10 cellular contexts compared by ENCODE assay signal in the genomic region with DNA sequence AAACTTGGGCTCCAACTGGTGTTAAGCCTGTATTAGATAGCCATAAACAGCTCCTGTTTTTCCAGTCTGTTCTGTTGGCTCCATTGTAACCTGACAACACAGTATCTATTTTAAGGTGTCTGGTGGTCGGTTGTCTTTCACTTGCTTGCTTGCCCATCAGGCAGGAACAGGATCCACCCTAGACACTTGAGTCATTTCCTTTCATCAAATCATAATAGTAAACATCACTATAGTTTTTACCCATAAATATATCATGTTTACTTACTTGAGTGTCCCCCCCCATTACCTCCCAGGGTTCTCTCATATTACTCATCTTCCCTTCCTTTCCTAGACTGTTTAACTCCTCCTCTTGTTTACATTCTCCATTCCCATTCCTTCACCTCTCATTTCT. TPM values are rescaled to one million over a fixed set of nuclear protein-coding genes. Genes with fewer than 3 reads are reported as not detected.
DNase-seq lines count a peak whose midpoint lies in the region; ATAC-seq and TF ChIP-seq lines count a peak whose summit lies in the region.
"Had no signal": no experiment of that assay in that cellular context is flagged by ENCODE, and none has a peak within 500 bp of the region (broad histone marks: within the 10 kb centered on the region; RNA-seq: fewer than 3 reads in every experiment).

No MANE protein-coding gene starts in this region.

- H3K36me3 Mint-ChIP-seq in progenitor cell of endocrine pancreas (ENCODE audit: insufficient read depth): peaks cover 2% of the 10 kb centered on the region

- ATAC-seq in PC-3: peak; percentile 34
- ATAC-seq in GM21717 (IDR thresholded peaks at IDR 0.05; ENCODE audit: unreplicated experiment): no peak
- ATAC-seq: left colon had no signal

- peaks cover 36% of the 10 kb centered on the region for H4K20me1 ChIP-seq in PC-3 (ENCODE audit: low read length)

- POLR2A ChIA-PET in PC-3 (lab: Charles Lee; ENCODE audit: unreplicated experiment): no interaction called here

- no peak for TF ChIP-seq CTCF in GM12865 (IDR thresholded peaks at IDR 0.05; ENCODE audit: insufficient read depth, low read depth, low read length, missing control alignments)
- TF ChIP-seq CTCF in PC-3 (conservative IDR thresholded peaks at IDR 0.05; ENCODE audit: low read depth, low read length): no peak
- TF ChIP-seq CTCF in epithelial cell of esophagus (IDR thresholded peaks at IDR 0.05; ENCODE audit: insufficient read depth, low read depth, low read length, missing control alignments): no peak
- TF ChIP-seq CTCF in progenitor cell of endocrine pancreas (IDR thresholded peaks at IDR 0.05; ENCODE audit: unreplicated experiment): no peak

- intact Hi-C loops in PC-3 (cut with micrococcal nuclease): no loop called here

- H3K4me3 Mint-ChIP-seq in progenitor cell of endocrine pancreas (ENCODE audit: low read depth): peak overlapping the region; percentile 40

- H3K27ac ChIP-seq in PC-3 (ENCODE audit: low read length): peak overlapping the region; percentile 76
- H3K27ac ChIP-seq: WERI-Rb-1 had no signal

- H3K27me3 ChIP-seq in PC-3 (ENCODE audit: low read length): no peaks in the 10 kb centered on the region

- CTCF ChIA-PET in PC-3 (lab: Charles Lee): interaction anchor here (0.5 kb wide), 1 partner anchor 229 kb away, joined by 5 read pairs; no protein-coding TSS in a partner anchor

- H2AFZ ChIP-seq in PC-3 (ENCODE audit: low read length): no peak overlapping the region

- no peaks in the 10 kb centered on the region for H3K9me2 ChIP-seq in PC-3 (replicated peaks; ENCODE audit: low read length)

- H3K4me2 ChIP-seq in PC-3 (ENCODE audit: low read length): peak overlapping the region; percentile 91

- DNase-seq in GM12865 (ENCODE audit: low read depth) (peak; percentile 27), PC-3 (peak; percentile 84), epithelial cell of esophagus (ENCODE audit: low read depth) (peak; percentile 83), progenitor cell of endocrine pancreas (ENCODE audit: low spot score, unreplicated experiment) (no peak), iPS-NIHi11 (ENCODE audit: low spot score) (no peak), Kasumi-1 (lab: John Stamatoyannopoulos, UW) (no peak), putamen (ENCODE audit: low spot score) (no peak)
- DNase-seq: left colon, WERI-Rb-1 had no signal

- no TSS peak for BruUV-seq in PC-3 (replicated peaks; lab: Mats Ljungman, UMichigan)

- no peak overlapping the region for H3K27ac Mint-ChIP-seq in progenitor cell of endocrine pancreas

- peaks cover 74% of the 10 kb centered on the region for H3K79me2 ChIP-seq in PC-3 (ENCODE audit: low read length)

- H3K4me1 ChIP-seq in PC-3 (ENCODE audit: insufficient read depth, low read length): peaks cover 33% of the 10 kb centered on the region

- H3K4me3 ChIP-seq in GM12865 (ENCODE audit: low read depth, low read length) (no peak overlapping the region), PC-3 (ENCODE audit: low read length) (peak overlapping the region; percentile 86), epithelial cell of esophagus (ENCODE audit: low read length) (peak overlapping the region; percentile 20)

- no peaks in the 10 kb centered on the region for H3K9me3 Mint-ChIP-seq in progenitor cell of endocrine pancreas (ENCODE audit: low read depth)

- no peaks in the 10 kb centered on the region; the same call in 1 of the 2 replicates for H3K36me3 ChIP-seq in PC-3 (ENCODE audit: low read depth, low read length)

- peaks cover 4% of the 10 kb centered on the region for H3F3A ChIP-seq in PC-3 (ENCODE audit: low read length, unreplicated experiment)

- peak overlapping the region; percentile 74 for H3K9ac ChIP-seq in PC-3 (ENCODE audit: low read length)

- H3K9me3 ChIP-seq in PC-3 (ENCODE audit: low read length): no peaks in the 10 kb centered on the region

- peaks cover 29% of the 10 kb centered on the region for H3K4me1 Mint-ChIP-seq in progenitor cell of endocrine pancreas (ENCODE audit: low read depth)

- no peaks in the 10 kb centered on the region for H3K27me3 Mint-ChIP-seq in progenitor cell of endocrine pancreas

RNA-seq across cellular contexts. Expression of a gene that starts 2.9 kb away (rescaled TPM):
- total RNA-seq in PC-3 (2014; rRNA removed) (15.0 and 22.0 TPM in 2 replicates), progenitor cell of endocrine pancreas (34.5 and 35.6 TPM in 2 replicates)

RNA-seq across cellular contexts. Expression of a gene that starts 35.3 kb away (rescaled TPM):
- 8.2 and 9.4 TPM in 2 replicates for total RNA-seq in PC-3 (2014; rRNA removed)
- total RNA-seq in progenitor cell of endocrine pancreas: 3.1 and 4.0 TPM in 2 replicates

Comparison
In these comparisons a context has a peak if more than half of its experiments do, and no peak if none do; other contexts are left out.
1. DNase-seq: peak in GM12865 (single experiment), PC-3 (single experiment) and epithelial cell of esophagus (single experiment); none in progenitor cell of endocrine pancreas (single experiment), iPS-NIHi11 (single experiment), Kasumi-1 (0 of 2) and putamen (single experiment).